In genomic region chr14:87254331-87254730, GRCh38 we compare ENCODE assay signal across 28 cellular contexts.
"Had no signal": no experiment of that assay in that cellular context is flagged by ENCODE, and none has a peak within 500 bp of the region (broad histone marks: within the 10 kb centered on the region; RNA-seq: fewer than 3 reads in every experiment).

No MANE protein-coding gene starts in this region.

- H3K9me3 ChIP-seq: ovary, psoas muscle, right atrium auricular region, suprapubic skin, testis, tibial artery, transverse colon, upper lobe of right lung, uterus had no signal

- H3K27me3 ChIP-seq: neural progenitor cell, ovary, right atrium auricular region, spleen, suprapubic skin, testis, tibial artery, transverse colon, upper lobe of right lung, uterus had no signal

- H2AFZ ChIP-seq: neural progenitor cell, parathyroid adenoma had no signal

- H3K27ac ChIP-seq: neural progenitor cell, ovary, parathyroid adenoma, psoas muscle, right atrium auricular region, skin epidermis, spleen, suprapubic skin, testis, tibial artery, transverse colon, upper lobe of right lung, uterus had no signal

- H3K4me3 ChIP-seq: neural progenitor cell, ovary, psoas muscle, right atrium auricular region, skin epidermis, smooth muscle cell, spleen, suprapubic skin, testis, tibial artery, transverse colon, upper lobe of right lung, uterus had no signal

- H3K36me3 ChIP-seq: neural progenitor cell, ovary, right atrium auricular region, spleen, suprapubic skin, tibial artery, transverse colon, upper lobe of right lung, uterus had no signal

- ATAC-seq: natural killer cell; psoas muscle; sciatic nerve; stimulated activated memory B cell treated with anti-CD40 and anti-IgM and Interleukin-4, amounts not matched to agents 10 μg/mL and 1 μg/mL and 100 μg/mL, for 72 hours; stimulated activated naive CD8-positive, alpha-beta T cell treated with anti-CD3 and anti-CD28 coated beads, Interleukin-15, amount 100 ng/mL, for 72 hours; stimulated activated naive CD8-positive, alpha-beta T cell treated with anti-CD3 and anti-CD28 coated beads, Interleukin-15, Interleukin-2, amounts not matched to agents 100 U/mL and 50 U/mL, for 24 hours; upper lobe of right lung had no signal

- H3K4me2 ChIP-seq: neural progenitor cell, smooth muscle cell had no signal

- DNase-seq: natural killer cell; occipital lobe; ovary; posterior cingulate gyrus; psoas muscle; spleen; stimulated activated CD4-positive, alpha-beta T cell treated with anti-CD3 and anti-CD28 coated beads, Interleukin-12 subunit alpha, Interleukin-12 subunit beta, amount 100 ng/mL, for 4 hours; stimulated activated CD4-positive, alpha-beta T cell treated with anti-CD3 and anti-CD28 coated beads, Interleukin-1b, Interleukin-23, amount 100 ng/mL, for 48 hours; stimulated activated CD4-positive, alpha-beta T cell treated with anti-CD3 and anti-CD28 coated beads, Interleukin-4, amount 100 ng/mL, for 1 hour; stimulated activated CD4-positive, alpha-beta T cell treated with anti-CD3 and anti-CD28 coated beads, Interleukin-4, amount 100 ng/mL, for 4 hours; stimulated activated CD8-positive, alpha-beta memory T cell treated with anti-CD3 and anti-CD28 coated beads, Interleukin-4, amount 100 ng/mL, for 48 hours; stimulated activated naive CD4-positive, alpha-beta T cell; stimulated activated naive CD8-positive, alpha-beta T cell treated with anti-CD3 and anti-CD28 coated beads, Interleukin-15, amount 100 ng/mL, for 72 hours; stimulated activated naive CD8-positive, alpha-beta T cell treated with anti-CD3 and anti-CD28 coated beads, Interleukin-15, Interleukin-2, amounts not matched to agents 100 U/mL and 50 U/mL, for 24 hours; substantia nigra; testis; tibial artery; transverse colon; upper lobe of right lung; uterus had no signal

- H3K9ac ChIP-seq: neural progenitor cell, parathyroid adenoma had no signal

- H3K4me1 ChIP-seq: parathyroid adenoma, psoas muscle, right atrium auricular region, suprapubic skin, testis, tibial artery, transverse colon, upper lobe of right lung, uterus had no signal
